1 cellular context compared by ENCODE assay signal in the genomic region with DNA sequence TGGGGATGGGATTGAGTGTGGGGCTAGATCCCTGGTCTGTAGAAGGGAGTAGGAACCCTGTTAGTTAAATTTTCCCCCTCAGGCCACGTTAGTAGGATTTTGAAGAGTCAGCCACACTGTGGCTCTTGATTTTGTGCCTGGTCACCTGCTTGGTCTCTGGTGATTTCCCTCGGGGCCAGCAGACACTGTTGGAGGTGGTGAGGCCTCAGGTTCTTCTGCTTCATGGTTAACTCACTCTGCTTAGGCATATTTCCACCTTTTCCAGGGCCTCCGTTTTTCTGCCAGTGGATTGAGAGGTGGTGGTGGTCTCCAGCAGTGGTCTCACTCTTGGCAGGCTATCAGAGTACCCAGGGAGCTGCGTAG.
TF ChIP-seq lines count a peak whose summit lies in the region.

No MANE protein-coding gene starts in this region.

TF ChIP-seq in endothelial cell of umbilical vein, 7 proteins besides CTCF, POLR2A, EP300 and RAD21 (continued from another document):
- TF ChIP-seq GATA2 (IDR thresholded peaks at IDR 0.05; ENCODE audit: insufficient read depth, insufficient read length, low read depth, low read length): no peak
